Comparison of ENCODE assay signal across 20 cellular contexts in genomic region chr16:84419730-84420129, GRCh38. TPM values are rescaled to one million over a fixed set of nuclear protein-coding genes. Genes with fewer than 3 reads are reported as not detected.
DNase-seq lines count a peak whose midpoint lies in the region; ATAC-seq, FAIRE-seq and TF ChIP-seq lines count a peak whose summit lies in the region.
"Had no signal": no experiment of that assay in that cellular context is flagged by ENCODE, and none has a peak within 500 bp of the region (broad histone marks: within the 10 kb centered on the region; RNA-seq: fewer than 3 reads in every experiment).

No MANE protein-coding gene starts in this region.

- no peaks in the 10 kb centered on the region for H3K27me3 ChIP-seq in BLaER1 treated with 17β-estradiol and CSF1 and Interleukin-3, amounts not matched to agents 10 nM and 100 nM
- H3K27me3 ChIP-seq in H1 (replicated peaks in 1 of 4; ENCODE audit: control insufficient read depth in 3 of 4, extremely low read depth in 1 of 4, insufficient read depth in 3 of 4, low read length in 3 of 4) (no peaks in the 10 kb centered on the region; a peak in 2 of 7 replicates), upper lobe of right lung (no peaks in the 10 kb centered on the region)

- H2BK12ac ChIP-seq in H1 (ENCODE audit: low read depth, low read length), result no peak overlapping the region

- H3K4me2 ChIP-seq in BLaER1 treated with 17β-estradiol and CSF1 and Interleukin-3, amounts not matched to agents 10 nM and 100 nM, result no peak overlapping the region
- no peak overlapping the region for H3K4me2 ChIP-seq in H1 (ENCODE audit: insufficient read depth in 1 of 2, low read depth in 2 of 2, low read length in 2 of 2)

- TF ChIP-seq EP300 in H1 (IDR thresholded peaks at IDR 0.05; ENCODE audit: borderline replicate concordance in 1 of 2, low read depth in 2 of 2, low read length in 2 of 2), result no peak

- H4K20me1 ChIP-seq in BLaER1 treated with 17β-estradiol and CSF1 and Interleukin-3, amounts not matched to agents 10 nM and 100 nM, result no peaks in the 10 kb centered on the region
- H4K20me1 ChIP-seq in H1 (replicated peaks in 1 of 2; ENCODE audit: control insufficient read depth in 1 of 2, insufficient read depth in 2 of 2, low read length in 2 of 2), result no peaks in the 10 kb centered on the region

- CTCF ChIA-PET in H1 (lab: Charles Lee; ENCODE audit: partially characterized antibody), result interaction anchor here (0.7 to 1.0 kb wide), 2 partner anchors 10 to 15 kb away, joined by 3 read pairs; no protein-coding TSS in a partner anchor

- no peak for TF ChIP-seq POLR2A in H1 (IDR thresholded peaks at IDR 0.05; ENCODE audit: control extremely low read depth in 1 of 2, low read depth in 2 of 2, low read length in 2 of 2)

- H3K4me1 ChIP-seq in BLaER1 treated with 17β-estradiol and CSF1 and Interleukin-3, amounts not matched to agents 10 nM and 100 nM, result peaks cover 0 to 16% (median 7%) of the 10 kb centered on the region in 10 experiments; a peak in 15 of 20 replicates
- no peaks in the 10 kb centered on the region; a peak in 2 of 7 replicates for H3K4me1 ChIP-seq in H1 (replicated peaks in 1 of 4; ENCODE audit: control insufficient read depth in 3 of 4, insufficient read depth in 4 of 4, low read length in 3 of 4)
- no peaks in the 10 kb centered on the region for H3K4me1 ChIP-seq in upper lobe of right lung

- H3K4ac ChIP-seq in H1 (replicated peaks; ENCODE audit: insufficient read length, low read depth, low read length), result no peak overlapping the region

- H3K14ac ChIP-seq in H1 (ENCODE audit: insufficient read length), result no peak overlapping the region

- H2BK20ac ChIP-seq in H1 (ENCODE audit: low read length), result no peak overlapping the region

- H4K91ac ChIP-seq in H1 (replicated peaks; ENCODE audit: insufficient read length, low read length), result no peak overlapping the region

- no peak overlapping the region for H3K4me3 ChIP-seq in BLaER1 treated with 17β-estradiol and CSF1 and Interleukin-3, amounts not matched to agents 10 nM and 100 nM
- H3K4me3 ChIP-seq in H1 (ENCODE audit: extremely low read depth in 1 of 4, insufficient read depth in 2 of 4, low read depth in 3 of 4, low read length in 4 of 4) (no peak overlapping the region), upper lobe of right lung (no peak overlapping the region)

- no peak overlapping the region for H3K23ac ChIP-seq in H1 (ENCODE audit: insufficient read length)

- H3K18ac ChIP-seq in H1 (ENCODE audit: extremely low read depth, low read length), result no peak overlapping the region

- H3K36me3 ChIP-seq in BLaER1 treated with 17β-estradiol and CSF1 and Interleukin-3, amounts not matched to agents 10 nM and 100 nM, result no peaks in the 10 kb centered on the region
- H3K36me3 ChIP-seq in H1 (ENCODE audit: control insufficient read depth in 2 of 4, insufficient read depth in 4 of 4, low read length in 3 of 4), result no peaks in the 10 kb centered on the region
- no peaks in the 10 kb centered on the region for H3K36me3 ChIP-seq in upper lobe of right lung

- H4K5ac ChIP-seq in H1 (ENCODE audit: insufficient read length, low read depth, low read length), result no peak overlapping the region

- no peak overlapping the region for H2BK120ac ChIP-seq in H1 (replicated peaks; ENCODE audit: low read depth, low read length)

- TF ChIP-seq RAD21 in H1 (IDR thresholded peaks at IDR 0.05 in 1 of 2, conservative IDR thresholded peaks at IDR 0.05 in 1 of 2; ENCODE audit: low read depth in 2 of 2, low read length in 2 of 2), result no peak

- no peak overlapping the region for H3K56ac ChIP-seq in H1 (replicated peaks; ENCODE audit: insufficient read length, low read depth, low read length)

- ATAC-seq in upper lobe of right lung (no peak), HG03095 (IDR thresholded peaks at IDR 0.05; ENCODE audit: unreplicated experiment) (no peak)
- ATAC-seq: CD8-positive, alpha-beta T cell had no signal

- no peaks in the 10 kb centered on the region for H3K79me1 ChIP-seq in H1 (ENCODE audit: low read depth, low read length)

- 89% methylated on average over 8 of the region's 8 CpGs; no CpG with 5 or more reads in 1 of the 2 experiments for WGBS in H1 (ENCODE audit: extremely low coverage in 1 of 2, insufficient coverage in 1 of 2, insufficient read length in 1 of 2, insufficient replicate concordance in 2 of 2, low coverage in 1 of 2, low lambda C conversion rate in 2 of 2, missing lambda C conversion rate in 1 of 2), 2 experiments

- peak overlapping the region; percentile 31; the same call in 1 of the 2 replicates for H4K8ac ChIP-seq in H1 (ENCODE audit: extremely low read depth, insufficient read depth, low read length)

- no peak overlapping the region for H3K9ac ChIP-seq in BLaER1 treated with 17β-estradiol and CSF1 and Interleukin-3, amounts not matched to agents 10 nM and 100 nM
- H3K9ac ChIP-seq in H1 (replicated peaks in 1 of 4; ENCODE audit: extremely low read depth in 1 of 4, low read depth in 3 of 4, low read length in 3 of 4), result no peak overlapping the region

- peaks cover 6 to 20% (median 13%) of the 10 kb centered on the region in 11 experiments; a peak in 16 of 22 replicates for H3K9me3 ChIP-seq in BLaER1 treated with 17β-estradiol and CSF1 and Interleukin-3, amounts not matched to agents 10 nM and 100 nM (replicated peaks in 1 of 11)
- no peaks in the 10 kb centered on the region for H3K9me3 ChIP-seq in H1 (ENCODE audit: insufficient read depth in 2 of 2, low read depth in 1 of 2, low read length in 1 of 2)
- H3K9me3 ChIP-seq in upper lobe of right lung, result no peaks in the 10 kb centered on the region

- POLR2A ChIA-PET in H1 (lab: Charles Lee; ENCODE audit: partially characterized antibody), result interaction anchor here (1.5 kb wide), 1 partner anchor 12 kb away, joined by 3 read pairs; no protein-coding TSS in a partner anchor

- H2BK15ac ChIP-seq in H1 (ENCODE audit: low read length), result no peak overlapping the region

- H3K27ac ChIP-seq in BLaER1 treated with 17β-estradiol and CSF1 and Interleukin-3, amounts not matched to agents 10 nM and 100 nM, result peak overlapping the region in 6 of 11 experiments; percentile 16 to 68 (median 44); a peak in 8 of 22 replicates
- H3K27ac ChIP-seq in H1 (ENCODE audit: low read depth, low read length) (no peak overlapping the region), upper lobe of right lung (no peak overlapping the region)
- H3K27ac ChIP-seq: C4-2B had no signal

- H2AFZ ChIP-seq in H1 (ENCODE audit: low read length), result no peak overlapping the region

- H2BK5ac ChIP-seq in H1 (ENCODE audit: low read depth, low read length), result no peak overlapping the region

- no peak for FAIRE-seq in H1 (lab: Jason Lieb, UNC)
- FAIRE-seq: G401.6, GM12892 had no signal

- H3K79me2 ChIP-seq in H1 (ENCODE audit: control insufficient read depth in 1 of 2, insufficient read depth in 2 of 2, low read length in 2 of 2), result no peaks in the 10 kb centered on the region

- no peak overlapping the region for H2AK5ac ChIP-seq in H1 (ENCODE audit: low read depth, low read length)

- no peak for TF ChIP-seq CTCF in H1 (IDR thresholded peaks at IDR 0.05; ENCODE audit: control extremely low read depth in 1 of 3, insufficient read depth in 1 of 3, low read depth in 1 of 3, low read length in 3 of 3)
- TF ChIP-seq CTCF in upper lobe of right lung (IDR thresholded peaks at IDR 0.05), result no peak

- no peaks in the 10 kb centered on the region for H3K23me2 ChIP-seq in H1 (ENCODE audit: low read depth, low read length)

- intact Hi-C loops in upper lobe of right lung (cut with DNase I), result no loop called here

- DNase-seq in OCI-M1 (lab: John Stamatoyannopoulos, UW), result peak; percentile 12
- no peak for DNase-seq in H1 (ENCODE audit: low read depth in 1 of 2, low spot score in 2 of 2)
- DNase-seq in upper lobe of right lung, result peak; percentile 21
- DNase-seq in occipital lobe (lab: John Stamatoyannopoulos, UW), result no peak
- DNase-seq: Caco-2; CD4-positive, CD25-positive, alpha-beta regulatory T cell; CD8-positive, alpha-beta T cell; DMS153; DND-41; GOT3; H7; HCEC 1CT had no signal

TF ChIP-seq in H1, 55 proteins besides CTCF, POLR2A, EP300 and RAD21 (continues in another document):
- TF ChIP-seq JUN (IDR thresholded peaks at IDR 0.05; ENCODE audit: low read depth, low read length), result no peak
- no peak for TF ChIP-seq BCL11A (IDR thresholded peaks at IDR 0.05; ENCODE audit: low read depth in 2 of 2, low read length in 2 of 2)
- TF ChIP-seq SUZ12 (IDR thresholded peaks at IDR 0.05; ENCODE audit: low read length), result no peak
- no peak for TF ChIP-seq GABPA (IDR thresholded peaks at IDR 0.05; ENCODE audit: borderline replicate concordance, insufficient read depth, low read length)
- TF ChIP-seq KDM5A (IDR thresholded peaks at IDR 0.05; ENCODE audit: low read length), result no peak
- no peak for TF ChIP-seq USF2 (IDR thresholded peaks at IDR 0.05; ENCODE audit: low read length)
- no peak for TF ChIP-seq SRF (IDR thresholded peaks at IDR 0.05; ENCODE audit: low read depth, low read length)
- no peak for TF ChIP-seq YY1 (IDR thresholded peaks at IDR 0.05; ENCODE audit: low read depth, low read length)
- TF ChIP-seq TAF7 (optimal IDR thresholded peaks at IDR 0.05; ENCODE audit: borderline replicate concordance, low read depth, low read length), result no peak
- no peak for TF ChIP-seq RXRA (IDR thresholded peaks at IDR 0.05; ENCODE audit: insufficient read depth, low read depth, low read length)
- TF ChIP-seq POU5F1 (IDR thresholded peaks at IDR 0.05; ENCODE audit: low read depth, low read length), result no peak
- TF ChIP-seq BACH1 (IDR thresholded peaks at IDR 0.05; ENCODE audit: low read length), result no peak
- no peak for TF ChIP-seq JUND (IDR thresholded peaks at IDR 0.05; ENCODE audit: low read length)
- no peak for TF ChIP-seq ZNF274 (IDR thresholded peaks at IDR 0.05; ENCODE audit: borderline replicate concordance, extremely low read depth, low read length)
- TF ChIP-seq SP2 (IDR thresholded peaks at IDR 0.05; ENCODE audit: low read length), result no peak

RNA-seq across cellular contexts. Expression of gene ATP2C2, which starts 51.4 kb away (rescaled TPM):
- total RNA-seq in H1 (2021; fragmentation: NEBNext Ultra II Directional; extraction: Animal tissue kit (Norgen Biotek cat#: 25700)), result 2.8 and 3.6 TPM in 2 replicates
- polyA plus RNA-seq in H1 (2011; rRNA removed), result 1.2 and 2.6 TPM in 2 replicates
- polyA plus RNA-seq in H1 (2011; cell fraction: cytosol; rRNA removed), result 2.7 TPM
- 12.0 TPM for polyA plus RNA-seq in H1 (2011; cell fraction: nucleus; rRNA removed)
- 2.1 to 2.4 TPM (median 2.3 TPM) in 4 replicates for polyA plus RNA-seq in H1 (2012, experiment 1 of 2)
- 0.88 TPM for polyA plus RNA-seq in H1 (2012, experiment 2 of 2)
- 2.2 TPM for polyA plus RNA-seq in H1 (2013, experiment 1 of 2)
- polyA plus RNA-seq in H1 (2013, experiment 2 of 2), result 2.4 TPM
- 1.7 and 4.0 TPM in 2 replicates for polyA minus RNA-seq in H1 (2011; rRNA and poly(A)+ RNA removed)
- 4.5 TPM for polyA minus RNA-seq in H1 (2011; cell fraction: cytosol; rRNA and poly(A)+ RNA removed)
- 3.3 TPM for polyA minus RNA-seq in H1 (2011; cell fraction: nucleus; rRNA and poly(A)+ RNA removed)
- total RNA-seq in upper lobe of right lung, result 48.9 TPM
- total RNA-seq in occipital lobe, result 7.0 TPM
- total RNA-seq: A172; A673; CD4-positive, CD25-positive, alpha-beta regulatory T cell; CD8-positive, alpha-beta T cell had no signal
- polyA plus RNA-seq: BJ had no signal

Comparison
In these comparisons a context has a peak if more than half of its experiments do, and no peak if none do; other contexts are left out.
1. H3K27ac ChIP-seq: peak in BLaER1 treated with 17β-estradiol and CSF1 and Interleukin-3, amounts not matched to agents 10 nM and 100 nM (6 of 11); none in H1 (single experiment) and upper lobe of right lung (single experiment).
2. DNase-seq: peak in OCI-M1 (single experiment) and upper lobe of right lung (single experiment); none in H1 (0 of 2) and occipital lobe (single experiment).